ENCODE assay signal across 9 cellular contexts in genomic region chr4:83591730-83592129, GRCh38. TPM values are rescaled to one million over a fixed set of nuclear protein-coding genes. Genes with fewer than 3 reads are reported as not detected.
"Had no signal": no experiment of that assay in that cellular context is flagged by ENCODE, and none has a peak within 500 bp of the region (broad histone marks: within the 10 kb centered on the region; RNA-seq: fewer than 3 reads in every experiment).

No MANE protein-coding gene starts in this region.

- ATAC-seq: GM23338 had no signal

- H3K27me3 Mint-ChIP-seq: IgD-negative memory B cell had no signal

- H3K27ac Mint-ChIP-seq: GM23338, H9, IgD-negative memory B cell had no signal

- H3K4me2 ChIP-seq: GM23338 had no signal

- DNase-seq: H9, HCEC 1CT, Kasumi-1, KG1 had no signal

- H3K27ac ChIP-seq: HL-60 had no signal

- H3K4me1 Mint-ChIP-seq: IgD-negative memory B cell had no signal

- H3K9me3 Mint-ChIP-seq: GM23338, H9 had no signal

- H3K4me3 Mint-ChIP-seq: GM23338, H9, IgD-negative memory B cell had no signal

- FAIRE-seq: H1, H54 had no signal

- H3K4me3 ChIP-seq: GM23338 had no signal

- H2AFZ ChIP-seq: GM23338 had no signal

RNA-seq across cellular contexts. Expression of gene GPAT3, which starts 55.8 kb away (rescaled TPM):
- polyA plus RNA-seq: IgD-negative memory B cell had no signal
